Comparison of ENCODE assay signal across 8 cellular contexts in genomic region chr11:86292912-86293606, GRCh38. TPM values are rescaled to one million over a fixed set of nuclear protein-coding genes. Genes with fewer than 3 reads are reported as not detected.
DNase-seq lines count a peak whose midpoint lies in the region; ATAC-seq and TF ChIP-seq lines count a peak whose summit lies in the region.

No MANE protein-coding gene starts in this region.

- ATAC-seq in HG02870 (IDR thresholded peaks at IDR 0.05; ENCODE audit: unreplicated experiment) = peak; percentile 83
- peak; percentile 25 for ATAC-seq in activated B cell treated with CpG ODN at 0.5 μM for 24 hours (ENCODE audit: low read depth)
- ATAC-seq in stimulated activated naive B cell treated with anti-CD40 and anti-IgM and Interleukin-4, amounts not matched to agents 10 μg/mL and 1 μg/mL and 100 μg/mL, for 72 hours (replicated peaks) = peak; percentile 71 to 81

- peak; percentile 54 for DNase-seq in activated T-cell treated with anti-CD3 and anti-CD28 coated beads, Interleukin-2, amount 50 U/mL, for 24 hours
- DNase-seq in activated T-cell treated with anti-CD3 and anti-CD28 coated beads, Interleukin-2, amount 50 U/mL, for 1 hour = no peak
- DNase-seq in activated B cell treated with CpG ODN at 0.5 μM for 24 hours = no peak
- DNase-seq in stimulated activated naive B cell treated with anti-CD40 and anti-IgM and Interleukin-4, amounts not matched to agents 10 μg/mL and 1 μg/mL and 100 μg/mL, for 72 hours = peak; percentile 16
- no peak for DNase-seq in retina
- no peak for DNase-seq in HUDEP-2 (lab: John Stamatoyannopoulos, UW; ENCODE audit: unreplicated experiment in 76 of 76)
- DNase-seq in NCI-H226 = no peak

- H3K4me1 Mint-ChIP-seq in activated T-cell treated with anti-CD3 and anti-CD28 coated beads, Interleukin-2, amount 50 U/mL, for 24 hours (ENCODE audit: low read depth) = peaks cover 66% of the 10 kb centered on the region
- peaks cover 24% of the 10 kb centered on the region for H3K4me1 Mint-ChIP-seq in activated B cell treated with CpG ODN at 0.5 μM for 24 hours
- H3K4me1 Mint-ChIP-seq in stimulated activated naive B cell treated with anti-CD40 and anti-IgM and Interleukin-4, amounts not matched to agents 10 μg/mL and 1 μg/mL and 100 μg/mL, for 72 hours = peaks cover 17 to 46% of the 10 kb centered on the region in 2 donors

- intact Hi-C loops in activated B cell treated with CpG ODN at 0.5 μM for 24 hours (cut with micrococcal nuclease) = loop anchor here (1.0 kb wide), 3 partner anchors 8 to 439 kb away; no protein-coding TSS in a partner anchor

- peak overlapping the region; percentile 52 for H3K4me3 Mint-ChIP-seq in activated T-cell treated with anti-CD3 and anti-CD28 coated beads, Interleukin-2, amount 50 U/mL, for 24 hours
- no peak overlapping the region for H3K4me3 Mint-ChIP-seq in activated B cell treated with CpG ODN at 0.5 μM for 24 hours
- no peak overlapping the region for H3K4me3 Mint-ChIP-seq in stimulated activated naive B cell treated with anti-CD40 and anti-IgM and Interleukin-4, amounts not matched to agents 10 μg/mL and 1 μg/mL and 100 μg/mL, for 72 hours

- POLR2A ChIA-PET in activated B cell treated with CpG ODN at 0.5 μM for 24 hours (lab: Charles Lee) = interaction anchor here (0.6 to 1.5 kb wide), 3 partner anchors 9 to 252 kb away, joined by 4 to 6 read pairs (median 6); no protein-coding TSS in a partner anchor

- TF ChIP-seq CTCF in activated B cell treated with CpG ODN at 0.5 μM for 24 hours (IDR thresholded peaks at IDR 0.05) = no peak

- no peaks in the 10 kb centered on the region for H3K27me3 Mint-ChIP-seq in activated T-cell treated with anti-CD3 and anti-CD28 coated beads, Interleukin-2, amount 50 U/mL, for 24 hours
- no peaks in the 10 kb centered on the region for H3K27me3 Mint-ChIP-seq in activated B cell treated with CpG ODN at 0.5 μM for 24 hours
- no peaks in the 10 kb centered on the region for H3K27me3 Mint-ChIP-seq in stimulated activated naive B cell treated with anti-CD40 and anti-IgM and Interleukin-4, amounts not matched to agents 10 μg/mL and 1 μg/mL and 100 μg/mL, for 72 hours

- CTCF ChIA-PET in activated B cell treated with CpG ODN at 0.5 μM for 24 hours (lab: Charles Lee) = interaction anchor here (0.8 to 3.0 kb wide), 7 partner anchors 75 to 438 kb away, joined by 3 to 25 read pairs (median 6); partner anchors contain the start of gene CCDC83

- H3K27ac Mint-ChIP-seq in activated T-cell treated with anti-CD3 and anti-CD28 coated beads, Interleukin-2, amount 50 U/mL, for 24 hours = peak overlapping the region; percentile 95
- H3K27ac Mint-ChIP-seq in activated B cell treated with CpG ODN at 0.5 μM for 24 hours = no peak overlapping the region
- H3K27ac Mint-ChIP-seq in stimulated activated naive B cell treated with anti-CD40 and anti-IgM and Interleukin-4, amounts not matched to agents 10 μg/mL and 1 μg/mL and 100 μg/mL, for 72 hours = peak overlapping the region; percentile 62

- H3K36me3 Mint-ChIP-seq in activated T-cell treated with anti-CD3 and anti-CD28 coated beads, Interleukin-2, amount 50 U/mL, for 24 hours (ENCODE audit: low read depth) = peaks cover 31% of the 10 kb centered on the region
- no peaks in the 10 kb centered on the region for H3K36me3 Mint-ChIP-seq in activated B cell treated with CpG ODN at 0.5 μM for 24 hours (ENCODE audit: low read depth)
- peaks cover 5 to 17% of the 10 kb centered on the region in 2 donors for H3K36me3 Mint-ChIP-seq in stimulated activated naive B cell treated with anti-CD40 and anti-IgM and Interleukin-4, amounts not matched to agents 10 μg/mL and 1 μg/mL and 100 μg/mL, for 72 hours

- peaks cover 5% of the 10 kb centered on the region for H3K9me3 Mint-ChIP-seq in activated T-cell treated with anti-CD3 and anti-CD28 coated beads, Interleukin-2, amount 50 U/mL, for 24 hours
- no peaks in the 10 kb centered on the region for H3K9me3 Mint-ChIP-seq in activated B cell treated with CpG ODN at 0.5 μM for 24 hours
- H3K9me3 Mint-ChIP-seq in stimulated activated naive B cell treated with anti-CD40 and anti-IgM and Interleukin-4, amounts not matched to agents 10 μg/mL and 1 μg/mL and 100 μg/mL, for 72 hours = no peaks in the 10 kb centered on the region

RNA-seq across cellular contexts. Expression of gene HIKESHI, which starts 9.0 kb away (rescaled TPM):
- 33.8 and 35.6 TPM in 2 replicates for total RNA-seq in activated B cell treated with CpG ODN at 0.5 μM for 24 hours

RNA-seq across cellular contexts. Expression of gene EED, which starts 48.5 kb away (rescaled TPM):
- 55.2 and 63.7 TPM in 2 replicates for total RNA-seq in activated B cell treated with CpG ODN at 0.5 μM for 24 hours

Comparison
In these comparisons a context has a peak if more than half of its experiments do, and no peak if none do; other contexts are left out.
1. DNase-seq: peak in activated T-cell treated with anti-CD3 and anti-CD28 coated beads, Interleukin-2, amount 50 U/mL, for 24 hours (single experiment) and stimulated activated naive B cell treated with anti-CD40 and anti-IgM and Interleukin-4, amounts not matched to agents 10 μg/mL and 1 μg/mL and 100 μg/mL, for 72 hours (single experiment); none in activated T-cell treated with anti-CD3 and anti-CD28 coated beads, Interleukin-2, amount 50 U/mL, for 1 hour (single experiment), activated B cell treated with CpG ODN at 0.5 μM for 24 hours (single experiment), retina (single experiment), HUDEP-2 (0 of 76) and NCI-H226 (single experiment).
2. ATAC-seq: peak in every context shown above with its lines; median percentile 83 in HG02870; 76 in stimulated activated naive B cell treated with anti-CD40 and anti-IgM and Interleukin-4, amounts not matched to agents 10 μg/mL and 1 μg/mL and 100 μg/mL, for 72 hours; 25 in activated B cell treated with CpG ODN at 0.5 μM for 24 hours.